Comparison of ENCODE assay signal across 24 cellular contexts in the genomic region with DNA sequence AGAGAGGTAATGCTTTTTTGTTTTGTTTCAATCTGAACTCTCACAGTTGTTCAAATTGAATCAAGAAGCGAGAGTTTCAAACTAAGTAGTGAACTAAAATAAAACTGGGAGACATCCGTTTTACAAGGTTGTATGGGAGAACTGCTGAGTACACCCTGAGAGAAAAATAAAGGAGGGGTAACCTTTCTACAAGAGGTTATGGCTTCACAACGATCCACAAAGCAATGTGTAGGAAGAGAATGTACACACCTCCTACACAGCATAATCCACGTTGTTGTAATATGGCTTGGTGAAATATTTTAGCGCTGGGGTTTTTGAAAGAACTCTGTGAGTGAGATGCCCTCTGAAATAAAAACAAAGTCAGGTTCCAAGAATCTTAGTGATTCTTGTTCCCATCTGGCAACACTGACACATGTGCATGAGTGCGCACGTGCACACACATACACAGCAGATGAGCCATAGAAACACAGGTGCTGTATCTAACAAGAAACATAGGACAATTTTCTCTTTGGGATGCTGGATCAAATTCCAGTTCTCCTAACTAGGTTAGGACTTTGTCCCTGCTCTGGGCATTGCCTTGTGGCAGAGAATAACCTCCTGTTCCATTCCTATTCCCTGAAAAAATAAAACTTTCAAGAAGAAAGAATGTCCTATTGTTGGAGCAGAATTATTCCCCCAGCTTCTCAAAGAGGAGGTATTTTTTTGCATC.
DNase-seq lines count a peak whose midpoint lies in the region; ATAC-seq and TF ChIP-seq lines count a peak whose summit lies in the region.
"Had no signal": no experiment of that assay in that cellular context is flagged by ENCODE, and none has a peak within 500 bp of the region (broad histone marks: within the 10 kb centered on the region; RNA-seq: fewer than 3 reads in every experiment).

No MANE protein-coding gene starts in this region.

- H3K9me3 ChIP-seq in HEK293 (ENCODE audit: control insufficient read depth, insufficient read depth, low read depth, low read length) (no peaks in the 10 kb centered on the region), endodermal cell (ENCODE audit: control insufficient read depth, low read length) (no peaks in the 10 kb centered on the region), transverse colon (no peaks in the 10 kb centered on the region)

- H3K4me3 ChIP-seq in HEK293 (ENCODE audit: low read depth, low read length): no peak overlapping the region
- no peak overlapping the region for H3K4me3 ChIP-seq in endodermal cell (ENCODE audit: low read length)
- no peak overlapping the region for H3K4me3 ChIP-seq in mesendoderm (ENCODE audit: low read length)
- no peak overlapping the region for H3K4me3 ChIP-seq in transverse colon
- H3K4me3 ChIP-seq: GM23248 had no signal

- WGBS in endodermal cell (ENCODE audit: insufficient coverage in 1 of 2, insufficient read length in 1 of 2), 2 experiments: 79 to 90% methylated on average over 3 to 7 of the region's 7 CpGs
- no CpG with 5 or more reads among the region's 7 CpGs for WGBS in mesendoderm (ENCODE audit: extremely low coverage, insufficient coverage, low lambda C conversion rate)
- WGBS in transverse colon (ENCODE audit: low coverage in 1 of 2), 2 donors: 62 to 67% methylated on average over 7 of the region's 7 CpGs

- peak overlapping the region; percentile 80 for H3K18ac ChIP-seq in mesendoderm (ENCODE audit: low read length)

- intact Hi-C loops in transverse colon (cut with DNase I; ENCODE audit: low total_unique reads): no loop called here

- H3K9ac ChIP-seq in endodermal cell (ENCODE audit: extremely low read depth, low read length, poor library complexity, severe bottlenecking): no peak overlapping the region
- no peak overlapping the region for H3K9ac ChIP-seq in mesendoderm (ENCODE audit: low read length)
- H3K9ac ChIP-seq: GM23248 had no signal

- no peak for TF ChIP-seq EP300 in transverse colon (IDR thresholded peaks at IDR 0.05; ENCODE audit: low read depth)

- TF ChIP-seq POLR2A in transverse colon (IDR thresholded peaks at IDR 0.05): no peak

- TF ChIP-seq CTCF in HEK293 (tag by site-specific recombination; IDR thresholded peaks at IDR 0.05) (no peak), endodermal cell (conservative IDR thresholded peaks at IDR 0.05) (no peak), transverse colon (IDR thresholded peaks at IDR 0.05) (no peak)

- peak overlapping the region; percentile 92 for H2BK15ac ChIP-seq in mesendoderm (replicated peaks; ENCODE audit: low read depth)

- H2BK5ac ChIP-seq in mesendoderm (ENCODE audit: low read length): no peak overlapping the region

- no peaks in the 10 kb centered on the region for H3K27me3 ChIP-seq in endodermal cell (ENCODE audit: control insufficient read depth, insufficient read depth, low read length, poor library complexity, severe bottlenecking)
- H3K27me3 ChIP-seq in mesendoderm (ENCODE audit: insufficient read depth, low read length, poor library complexity): no peaks in the 10 kb centered on the region
- no peaks in the 10 kb centered on the region for H3K27me3 ChIP-seq in transverse colon

- CTCF ChIA-PET in HEK293 (lab: Yijun Ruan, JAX): no interaction called here

- H3K9me3 Mint-ChIP-seq in endodermal cell: no peaks in the 10 kb centered on the region
- H3K9me3 Mint-ChIP-seq: CD8-positive, alpha-beta memory T cell had no signal

- peak overlapping the region; percentile 16 for H3K4ac ChIP-seq in mesendoderm (ENCODE audit: low read depth, low read length)

- H3K4me1 ChIP-seq in HEK293 (ENCODE audit: control insufficient read depth, insufficient read depth, low read length) (no peaks in the 10 kb centered on the region), endodermal cell (ENCODE audit: control insufficient read depth, insufficient read depth, low read length) (peaks cover 51% of the 10 kb centered on the region), mesendoderm (ENCODE audit: control insufficient read depth, low read depth, low read length) (peaks cover 6% of the 10 kb centered on the region), transverse colon (peaks cover 0 to 24% (median 6%) of the 10 kb centered on the region in 4 donors)

- H3K36me3 ChIP-seq in HEK293 (ENCODE audit: control insufficient read depth in 2 of 2, insufficient read depth in 1 of 2, low read length in 2 of 2) (no peaks in the 10 kb centered on the region), endodermal cell (ENCODE audit: control insufficient read depth, insufficient read depth, low read length) (no peaks in the 10 kb centered on the region), mesendoderm (ENCODE audit: control insufficient read depth, insufficient read depth, low read length) (no peaks in the 10 kb centered on the region), transverse colon (no peaks in the 10 kb centered on the region)

- DNase-seq in endodermal cell: no peak
- no peak for DNase-seq in mesendoderm
- no peak for DNase-seq in transverse colon
- no peak for DNase-seq in NOMO-1 treated with dmso at 0.1 percent for 144 hours (lab: John Stamatoyannopoulos, UW; ENCODE audit: unreplicated experiment)
- DNase-seq in T-helper 1 cell: no peak
- DNase-seq: CD8-positive, alpha-beta memory T cell; DMS 273 treated with DMSO at 0.1 percent for 48 hours; DMS79; EL; GDM1; GM23248; H7; Karpas-422; MV-4-11; NCI-H1105; NCI-H2029; NCI-H446 treated with DMSO at 0.1 percent for 48 hours; NCI-H526; SHP77 treated with DMSO at 0.1 percent for 48 hours had no signal

- no peaks in the 10 kb centered on the region for H3K36me3 Mint-ChIP-seq in endodermal cell (ENCODE audit: low read depth)
- H3K36me3 Mint-ChIP-seq: CD14-positive monocyte; CD8-positive, alpha-beta memory T cell had no signal

- no peak overlapping the region for H3K4me3 Mint-ChIP-seq in endodermal cell
- H3K4me3 Mint-ChIP-seq: B cell; CD14-positive monocyte; CD8-positive, alpha-beta memory T cell had no signal

- in situ Hi-C loops in transverse colon (cut with MboI; ENCODE audit: low pct_ligation_motif_present in 1 of 4, low pct_unique_long_range_greater_than_20kb in 1 of 4, low sequenced_read_pairs in 3 of 4): no loop called here

- H4K5ac ChIP-seq in mesendoderm (ENCODE audit: low read length): no peak overlapping the region

- no peak overlapping the region for H3K56ac ChIP-seq in mesendoderm (ENCODE audit: low read length)

- H3K4me1 Mint-ChIP-seq in endodermal cell: peaks cover 76% of the 10 kb centered on the region
- H3K4me1 Mint-ChIP-seq: B cell; CD14-positive monocyte; CD8-positive, alpha-beta memory T cell had no signal

- peak overlapping the region; percentile 67 for H2BK120ac ChIP-seq in mesendoderm (ENCODE audit: low read depth, low read length)

- H3K27ac Mint-ChIP-seq in endodermal cell: peak overlapping the region; percentile 93
- H3K27ac Mint-ChIP-seq: B cell; CD14-positive monocyte; CD8-positive, alpha-beta memory T cell had no signal

- POLR2A ChIA-PET in HEK293 (lab: Yijun Ruan, JAX): no interaction called here

- no peak overlapping the region for H4K8ac ChIP-seq in mesendoderm (ENCODE audit: low read depth, low read length)

- no peak overlapping the region for H2AK5ac ChIP-seq in mesendoderm (ENCODE audit: low read length)

- H3K79me1 ChIP-seq in mesendoderm (ENCODE audit: low read length): no peaks in the 10 kb centered on the region

- H3K79me2 ChIP-seq in mesendoderm (ENCODE audit: control insufficient read depth, insufficient read depth, low read length): no peaks in the 10 kb centered on the region

- no peak for ATAC-seq in GM18909 (IDR thresholded peaks at IDR 0.05; ENCODE audit: poor library complexity, unreplicated experiment)
- ATAC-seq: Panc1 had no signal

- H3K4me2 ChIP-seq in mesendoderm (ENCODE audit: low read length): no peak overlapping the region

- no peak overlapping the region for H3K27ac ChIP-seq in HEK293 (ENCODE audit: extremely low read depth, low read depth, low read length)
- no peak overlapping the region for H3K27ac ChIP-seq in endodermal cell (ENCODE audit: low read depth, low read length)
- H3K27ac ChIP-seq in mesendoderm (ENCODE audit: low read depth, low read length): no peak overlapping the region
- peak overlapping the region; percentile 24 to 62 (median 58) for H3K27ac ChIP-seq in transverse colon
- H3K27ac ChIP-seq: GM23248 had no signal

- H3K27me3 Mint-ChIP-seq in endodermal cell (ENCODE audit: insufficient read depth): no peaks in the 10 kb centered on the region
- H3K27me3 Mint-ChIP-seq: B cell had no signal

- no peak overlapping the region for H3K23ac ChIP-seq in mesendoderm (ENCODE audit: low read length)

TF ChIP-seq in HEK293, 187 proteins besides CTCF, POLR2A, EP300 and RAD21:
- TF ChIP-seq ZNF132 (tag by site-specific recombination; IDR thresholded peaks at IDR 0.05; ENCODE audit: borderline replicate concordance) (no peak), SP3 (tag by site-specific recombination; IDR thresholded peaks at IDR 0.05) (no peak), ZNF623 (tag by site-specific recombination; IDR thresholded peaks at IDR 0.05) (no peak), ZFHX2 (tag by site-specific recombination; conservative IDR thresholded peaks at IDR 0.05) (peak; percentile 36; the same call in 1 of the 2 replicates)

Comparison
In these comparisons a context has a peak if more than half of its experiments do, and no peak if none do; other contexts are left out.
1. H3K27ac ChIP-seq: peak in transverse colon (4 of 4); none in HEK293 (single experiment), endodermal cell (single experiment) and mesendoderm (single experiment).